Comparison of ENCODE assay signal across 17 cellular contexts in genomic region chr5:147835386-147835798, GRCh38. TPM values are rescaled to one million over a fixed set of nuclear protein-coding genes. Genes with fewer than 3 reads are reported as not detected.
DNase-seq lines count a peak whose midpoint lies in the region; ATAC-seq and TF ChIP-seq lines count a peak whose summit lies in the region.
"Had no signal": no experiment of that assay in that cellular context is flagged by ENCODE, and none has a peak within 500 bp of the region (broad histone marks: within the 10 kb centered on the region; RNA-seq: fewer than 3 reads in every experiment).

No MANE protein-coding gene starts in this region.

- CTCF ChIA-PET in Caco-2 (lab: Charles Lee) = no interaction called here

- H3K36me3 Mint-ChIP-seq in Caco-2 (ENCODE audit: insufficient read depth, unreplicated experiment) = peaks cover 15% of the 10 kb centered on the region
- H3K36me3 Mint-ChIP-seq in stimulated activated memory B cell treated with anti-CD40 and anti-IgM and Interleukin-4, amounts not matched to agents 10 μg/mL and 1 μg/mL and 100 μg/mL, for 72 hours = no peaks in the 10 kb centered on the region
- H3K36me3 Mint-ChIP-seq: type B pancreatic cell had no signal

- POLR2A ChIA-PET in Caco-2 (lab: Charles Lee) = no interaction called here

- no peaks in the 10 kb centered on the region for H3K27me3 Mint-ChIP-seq in Caco-2 (ENCODE audit: insufficient read depth, unreplicated experiment)
- H3K27me3 Mint-ChIP-seq in stimulated activated memory B cell treated with anti-CD40 and anti-IgM and Interleukin-4, amounts not matched to agents 10 μg/mL and 1 μg/mL and 100 μg/mL, for 72 hours = no peaks in the 10 kb centered on the region

- H3K27me3 ChIP-seq in Caco-2 (replicated peaks; ENCODE audit: control insufficient read depth, insufficient read depth, low read length) (no peaks in the 10 kb centered on the region), left lung (no peaks in the 10 kb centered on the region)
- H3K27me3 ChIP-seq: adrenal gland, colonic mucosa had no signal

- H3K4me3 ChIP-seq in Caco-2 (ENCODE audit: low read depth, low read length) = no peak overlapping the region
- H3K4me3 ChIP-seq in left lung = no peak overlapping the region
- H3K4me3 ChIP-seq: adrenal gland, colonic mucosa had no signal

- peaks cover 14% of the 10 kb centered on the region for H3K9me3 ChIP-seq in Caco-2
- no peaks in the 10 kb centered on the region for H3K9me3 ChIP-seq in left lung
- H3K9me3 ChIP-seq: adrenal gland, colonic mucosa had no signal

- intact Hi-C loops in Caco-2 (cut with micrococcal nuclease; ENCODE audit: unreplicated experiment) = loop anchor here (1.0 to 10.0 kb wide), 5 partner anchors 20 to 557 kb away; no protein-coding TSS in a partner anchor
- intact Hi-C loops in left lung (cut with DNase I) = no loop called here

- peaks cover 53% of the 10 kb centered on the region for H3K4me1 Mint-ChIP-seq in Caco-2 (ENCODE audit: low read depth, unreplicated experiment)
- H3K4me1 Mint-ChIP-seq in stimulated activated memory B cell treated with anti-CD40 and anti-IgM and Interleukin-4, amounts not matched to agents 10 μg/mL and 1 μg/mL and 100 μg/mL, for 72 hours = no peaks in the 10 kb centered on the region

- peak in 1 of 2 experiments; percentile 65 for DNase-seq in Caco-2
- peak; percentile 85 for DNase-seq in NCI-H146 treated with DMSO at 0.1 percent for 48 hours (lab: John Stamatoyannopoulos, UW; ENCODE audit: unreplicated experiment)
- DNase-seq in left lung = no peak
- no peak for DNase-seq in germinal center (ENCODE audit: low spot score)
- DNase-seq in stimulated activated CD4-positive, alpha-beta T cell treated with anti-CD3 and anti-CD28 coated beads, Interleukin-2, amount 100 ng/mL, for 48 hours = no peak
- DNase-seq: activated CD4-positive, alpha-beta T cell treated with anti-CD3 and anti-CD28 coated beads for 48 hours; activated T-cell treated with anti-CD3 and anti-CD28 coated beads, Interleukin-2, amount 50 U/mL, for 1 hour; adrenal gland; colonic mucosa; DMS79; NCI-H187; posterior cingulate gyrus; T-helper 1 cell had no signal

- H3K4me1 ChIP-seq in Caco-2 (peaks cover 81% of the 10 kb centered on the region), left lung (no peaks in the 10 kb centered on the region)
- H3K4me1 ChIP-seq: adrenal gland, colonic mucosa had no signal

- ATAC-seq in left lung (peak; percentile 86), GM18907 (IDR thresholded peaks at IDR 0.05; ENCODE audit: unreplicated experiment) (no peak)
- no peak for ATAC-seq in stimulated activated memory B cell treated with anti-CD40 and anti-IgM and Interleukin-4, amounts not matched to agents 10 μg/mL and 1 μg/mL and 100 μg/mL, for 72 hours

- no TSS peak for BruUV-seq in Caco-2 (replicated peaks; lab: Mats Ljungman, UMichigan)

- H3K27ac ChIP-seq in VCaP (peak overlapping the region; percentile 92), left lung (peak overlapping the region in 1 of 2 donors; percentile 16)
- H3K27ac ChIP-seq: adrenal gland, colonic mucosa had no signal

- H3K36me3 ChIP-seq in Caco-2 (ENCODE audit: control insufficient read depth, insufficient read depth, low read length) = no peaks in the 10 kb centered on the region
- no peaks in the 10 kb centered on the region for H3K36me3 ChIP-seq in left lung
- H3K36me3 ChIP-seq: adrenal gland, colonic mucosa had no signal

- H3K9me3 Mint-ChIP-seq in Caco-2 (ENCODE audit: unreplicated experiment) = no peaks in the 10 kb centered on the region
- peaks cover 4% of the 10 kb centered on the region for H3K9me3 Mint-ChIP-seq in stimulated activated memory B cell treated with anti-CD40 and anti-IgM and Interleukin-4, amounts not matched to agents 10 μg/mL and 1 μg/mL and 100 μg/mL, for 72 hours
- H3K9me3 Mint-ChIP-seq: type B pancreatic cell had no signal

- TF ChIP-seq CTCF in Caco-2 (IDR thresholded peaks at IDR 0.05; ENCODE audit: insufficient read depth in 1 of 2, low read depth in 1 of 2, low read length in 1 of 2, severe bottlenecking in 1 of 2, unreplicated experiment in 1 of 2) = no peak
- TF ChIP-seq CTCF in VCaP (conservative IDR thresholded peaks at IDR 0.05) = no peak
- no peak for TF ChIP-seq CTCF in left lung (IDR thresholded peaks at IDR 0.05)

- peak overlapping the region; percentile 10 for H3K4me3 Mint-ChIP-seq in Caco-2 (ENCODE audit: unreplicated experiment)
- no peak overlapping the region for H3K4me3 Mint-ChIP-seq in stimulated activated memory B cell treated with anti-CD40 and anti-IgM and Interleukin-4, amounts not matched to agents 10 μg/mL and 1 μg/mL and 100 μg/mL, for 72 hours
- H3K4me3 Mint-ChIP-seq: type B pancreatic cell had no signal

- peak overlapping the region; percentile 48 for H3K27ac Mint-ChIP-seq in Caco-2 (ENCODE audit: unreplicated experiment)
- H3K27ac Mint-ChIP-seq in stimulated activated memory B cell treated with anti-CD40 and anti-IgM and Interleukin-4, amounts not matched to agents 10 μg/mL and 1 μg/mL and 100 μg/mL, for 72 hours = no peak overlapping the region
- H3K27ac Mint-ChIP-seq: type B pancreatic cell had no signal

RNA-seq across cellular contexts. Expression of gene SPINK1, which starts 3.9 kb away (rescaled TPM):
- total RNA-seq in Caco-2 (2022) (1,526 and 1,916 TPM in 2 replicates), left lung (10 to 100 TPM; 12.7 to 74.5 TPM)

RNA-seq across cellular contexts. Expression of gene SCGB3A2, which starts 43.1 kb away (rescaled TPM):
- total RNA-seq in Caco-2 (2022) (not detected in 2 replicates), left lung (100 to 1,000 TPM in 1 of 2 donors, 10 to 100 TPM in 1; 76.6 to 108 TPM)

RNA-seq across cellular contexts. Expression of gene JAKMIP2, which starts 52.9 kb away (rescaled TPM):
- total RNA-seq in Caco-2 (2022) (0.58 and 1.2 TPM in 2 replicates), left lung (1 to 10 TPM in 1 of 2 donors, under 1 TPM in 1; 0.73 to 4.4 TPM)

Comparison
In these comparisons a context has a peak if more than half of its experiments do, and no peak if none do; other contexts are left out.
1. RNA of gene SPINK1, which starts 3.9 kb away (total RNA-seq): 1,526 to 1,916 TPM in Caco-2; 12.7 to 74.5 TPM in left lung; every median in the first group is over 10 times any median in the second.
2. RNA of gene SCGB3A2, which starts 43.1 kb away (total RNA-seq): 76.6 to 108 TPM in left lung; not detected in Caco-2; every median in the first group is over 10 times any median in the second.